In genomic region chr11:126917531-126918204, GRCh38 we compare ENCODE assay signal across 8 cellular contexts.
DNase-seq lines count a peak whose midpoint lies in the region; ATAC-seq lines count a peak whose summit lies in the region.

No MANE protein-coding gene starts in this region.

- peak; percentile 87 for ATAC-seq in GM19328 (IDR thresholded peaks at IDR 0.05; ENCODE audit: unreplicated experiment)
- ATAC-seq in HG03139 (IDR thresholded peaks at IDR 0.05; ENCODE audit: unreplicated experiment): peak; percentile 83

- DNase-seq in Ammon's horn (ENCODE audit: low spot score) (peak; percentile 77), amniotic stem cell (lab: John Stamatoyannopoulos, UW) (peak; percentile 92), smooth muscle cell of the brain vasculature (ENCODE audit: low read depth, low spot score) (peak; percentile 7), CD1c-positive myeloid dendritic cell (ENCODE audit: extremely low spot score) (no peak), DMS114 treated with DMSO at 0.1 percent for 48 hours (lab: John Stamatoyannopoulos, UW; ENCODE audit: unreplicated experiment) (no peak), DMS79 treated with DMSO at 0.1 percent for 48 hours (lab: John Stamatoyannopoulos, UW) (no peak)

Comparison
In these comparisons a context has a peak if more than half of its experiments do, and no peak if none do; other contexts are left out.
1. DNase-seq: peak in Ammon's horn (single experiment), amniotic stem cell (single experiment) and smooth muscle cell of the brain vasculature (single experiment); none in CD1c-positive myeloid dendritic cell (single experiment), DMS114 treated with DMSO at 0.1 percent for 48 hours (single experiment) and DMS79 treated with DMSO at 0.1 percent for 48 hours (single experiment).